Comparison of ENCODE assay signal across 8 cellular contexts in genomic region chr14:63852271-63852816, GRCh38. TPM values are rescaled to one million over a fixed set of nuclear protein-coding genes. Genes with fewer than 3 reads are reported as not detected.
DNase-seq lines count a peak whose midpoint lies in the region; ATAC-seq and TF ChIP-seq lines count a peak whose summit lies in the region.

No MANE protein-coding gene starts in this region.

- ATAC-seq in GM21528 (IDR thresholded peaks at IDR 0.05; ENCODE audit: low FRiP score, unreplicated experiment), result peak; percentile 1
- peak in 1 of 2 donors; percentile 0 for ATAC-seq in naive thymus-derived CD8-positive, alpha-beta T cell

- DNase-seq in NCI-H524 (lab: John Stamatoyannopoulos, UW) (peak; percentile 55 to 75), UCSD-AML1 (lab: John Stamatoyannopoulos, UW; ENCODE audit: unreplicated experiment) (no peak), kidney glomerular epithelial cell (lab: John Stamatoyannopoulos, UW) (no peak)
- DNase-seq in naive thymus-derived CD8-positive, alpha-beta T cell, result no peak
- DNase-seq in effector CD4-positive, alpha-beta T cell, result no peak

- no peaks in the 10 kb centered on the region for H3K9me3 Mint-ChIP-seq in dendritic cell treated with granulocyte-macrophage colony-stimulating factor and Interleukin-4, amounts not matched to agents 40 ng/mL and 50 ng/mL, for 4 days
- H3K9me3 Mint-ChIP-seq in naive thymus-derived CD8-positive, alpha-beta T cell, result no peaks in the 10 kb centered on the region

- peaks cover 66% of the 10 kb centered on the region for H3K27me3 Mint-ChIP-seq in dendritic cell treated with granulocyte-macrophage colony-stimulating factor and Interleukin-4, amounts not matched to agents 40 ng/mL and 50 ng/mL, for 4 days
- H3K27me3 Mint-ChIP-seq in naive thymus-derived CD8-positive, alpha-beta T cell, result no peaks in the 10 kb centered on the region

- H3K27ac Mint-ChIP-seq in dendritic cell treated with granulocyte-macrophage colony-stimulating factor and Interleukin-4, amounts not matched to agents 40 ng/mL and 50 ng/mL, for 4 days, result no peak overlapping the region
- H3K27ac Mint-ChIP-seq in naive thymus-derived CD8-positive, alpha-beta T cell, result peak overlapping the region in 8 of 10 donors; percentile 29 to 97 (median 87)

- H3K36me3 Mint-ChIP-seq in dendritic cell treated with granulocyte-macrophage colony-stimulating factor and Interleukin-4, amounts not matched to agents 40 ng/mL and 50 ng/mL, for 4 days (ENCODE audit: low read depth), result no peaks in the 10 kb centered on the region
- no peaks in the 10 kb centered on the region for H3K36me3 Mint-ChIP-seq in naive thymus-derived CD8-positive, alpha-beta T cell

- no peak for TF ChIP-seq CTCF in C4-2B (conservative IDR thresholded peaks at IDR 0.05)

- POLR2A ChIA-PET in naive thymus-derived CD8-positive, alpha-beta T cell (lab: Charles Lee), result interaction anchor here (1.3 to 4.0 kb wide), 4 partner anchors 12 to 142 kb away, joined by 4 to 35 read pairs (median 18); no protein-coding TSS in a partner anchor

- intact Hi-C loops in dendritic cell treated with granulocyte-macrophage colony-stimulating factor and Interleukin-4, amounts not matched to agents 40 ng/mL and 50 ng/mL, for 4 days (cut with micrococcal nuclease), result no loop called here

- H3K4me1 Mint-ChIP-seq in dendritic cell treated with granulocyte-macrophage colony-stimulating factor and Interleukin-4, amounts not matched to agents 40 ng/mL and 50 ng/mL, for 4 days (ENCODE audit: low read depth), result peaks cover 8% of the 10 kb centered on the region
- H3K4me1 Mint-ChIP-seq in naive thymus-derived CD8-positive, alpha-beta T cell, result peaks cover 16 to 35% (median 32%) of the 10 kb centered on the region in 4 donors

- peak overlapping the region; percentile 22 for H3K4me3 Mint-ChIP-seq in dendritic cell treated with granulocyte-macrophage colony-stimulating factor and Interleukin-4, amounts not matched to agents 40 ng/mL and 50 ng/mL, for 4 days
- H3K4me3 Mint-ChIP-seq in naive thymus-derived CD8-positive, alpha-beta T cell, result peak overlapping the region; percentile 79 to 98 (median 92)

- H3K27ac ChIP-seq in C4-2B, result peak overlapping the region; percentile 72

RNA-seq across cellular contexts. Expression of gene SYNE2, which starts 0.5 kb away (rescaled TPM):
- total RNA-seq in naive thymus-derived CD8-positive, alpha-beta T cell, result 100 to 1,000 TPM; 113 to 116 TPM
- polyA plus RNA-seq in naive thymus-derived CD8-positive, alpha-beta T cell, result 10 to 100 TPM; 15.7 to 25.9 (median 16.1) TPM

Comparison
In these comparisons a context has a peak if more than half of its experiments do, and no peak if none do; other contexts are left out.
1. DNase-seq: peak in NCI-H524 (2 of 2); none in naive thymus-derived CD8-positive, alpha-beta T cell (0 of 10), UCSD-AML1 (single experiment), effector CD4-positive, alpha-beta T cell (single experiment) and kidney glomerular epithelial cell (single experiment).